16 cellular contexts compared by ENCODE assay signal in genomic region chr13:27401210-27401609, GRCh38. TPM values are rescaled to one million over a fixed set of nuclear protein-coding genes. Genes with fewer than 3 reads are reported as not detected.
DNase-seq lines count a peak whose midpoint lies in the region; ATAC-seq and TF ChIP-seq lines count a peak whose summit lies in the region.
"Had no signal": no experiment of that assay in that cellular context is flagged by ENCODE, and none has a peak within 500 bp of the region (broad histone marks: within the 10 kb centered on the region; RNA-seq: fewer than 3 reads in every experiment).

No MANE protein-coding gene starts in this region.

- H3K27me3 ChIP-seq in right atrium auricular region (no peaks in the 10 kb centered on the region), SU-DHL-6 (ENCODE audit: low read length) (no peaks in the 10 kb centered on the region), right lobe of liver (no peaks in the 10 kb centered on the region)

- intact Hi-C loops in left cardiac atrium (cut with DNase I) = no loop called here
- intact Hi-C loops in activated CD8-positive, alpha-beta T cell treated with anti-CD3 and anti-CD28 coated beads for 36 hours (cut with micrococcal nuclease) = no loop called here
- intact Hi-C loops in right lobe of liver (cut with DNase I) = no loop called here

- ATAC-seq in left cardiac atrium (peak; percentile 25 to 65), right lobe of liver (no peak), HG03520 (IDR thresholded peaks at IDR 0.05; ENCODE audit: unreplicated experiment) (no peak)
- ATAC-seq in activated CD8-positive, alpha-beta T cell treated with anti-CD3 and anti-CD28 coated beads for 36 hours = no peak
- ATAC-seq: activated T-cell treated with anti-CD3 and anti-CD28 coated beads, Interleukin-2, amount 50 U/mL, for 72 hours had no signal

- POLR2A ChIA-PET in activated CD8-positive, alpha-beta T cell treated with anti-CD3 and anti-CD28 coated beads for 36 hours (lab: Charles Lee) = no interaction called here

- no peak overlapping the region for H3K4me2 ChIP-seq in SU-DHL-6 (ENCODE audit: low read depth, low read length, poor library complexity, severe bottlenecking)

- peaks cover 2% of the 10 kb centered on the region for H3K4me1 Mint-ChIP-seq in activated CD8-positive, alpha-beta T cell treated with anti-CD3 and anti-CD28 coated beads for 36 hours (ENCODE audit: low read depth)

- WGBS in right lobe of liver (ENCODE audit: insufficient coverage, low coverage, low lambda C conversion rate, missing lambda C conversion rate) = 82% methylated on average over 1 of the region's 3 CpGs

- no peaks in the 10 kb centered on the region for H3F3A ChIP-seq in SU-DHL-6 (ENCODE audit: insufficient read depth)

- no peak overlapping the region for H3K27ac ChIP-seq in right atrium auricular region
- no peak overlapping the region for H3K27ac ChIP-seq in SU-DHL-6 (ENCODE audit: low read depth, low read length)
- H3K27ac ChIP-seq in right lobe of liver = no peak overlapping the region
- H3K27ac ChIP-seq: dorsolateral prefrontal cortex had no signal

- no peaks in the 10 kb centered on the region for H3K27me3 Mint-ChIP-seq in activated CD8-positive, alpha-beta T cell treated with anti-CD3 and anti-CD28 coated beads for 36 hours

- TF ChIP-seq POLR2A in right lobe of liver (IDR thresholded peaks at IDR 0.05) = no peak

- peak overlapping the region; percentile 19 for H2AFZ ChIP-seq in SU-DHL-6 (ENCODE audit: low read depth, low read length, severe bottlenecking)

- CTCF ChIA-PET in activated CD8-positive, alpha-beta T cell treated with anti-CD3 and anti-CD28 coated beads for 36 hours (lab: Charles Lee) = interaction anchor here (1.1 to 1.6 kb wide), 3 partner anchors 9 to 428 kb away, joined by 3 to 6 read pairs (median 5); no protein-coding TSS in a partner anchor

- no peaks in the 10 kb centered on the region for H3K9me3 Mint-ChIP-seq in activated CD8-positive, alpha-beta T cell treated with anti-CD3 and anti-CD28 coated beads for 36 hours
- H3K9me3 Mint-ChIP-seq: activated T-cell treated with anti-CD3 and anti-CD28 coated beads, Interleukin-2, amount 50 U/mL, for 72 hours; neural crest cell had no signal

- no peaks in the 10 kb centered on the region for H3K36me3 Mint-ChIP-seq in activated CD8-positive, alpha-beta T cell treated with anti-CD3 and anti-CD28 coated beads for 36 hours (ENCODE audit: low read depth)

- no peak overlapping the region for H3K9ac ChIP-seq in SU-DHL-6 (ENCODE audit: low read length)

- TF ChIP-seq CTCF in right atrium auricular region (IDR thresholded peaks at IDR 0.05) (no peak), SU-DHL-6 (IDR thresholded peaks at IDR 0.05; ENCODE audit: insufficient read depth, low read length, poor library complexity, severe bottlenecking) (no peak), right lobe of liver (IDR thresholded peaks at IDR 0.05) (no peak)
- TF ChIP-seq CTCF in activated CD8-positive, alpha-beta T cell treated with anti-CD3 and anti-CD28 coated beads for 36 hours (IDR thresholded peaks at IDR 0.05) = no peak

- DNase-seq in left cardiac atrium (peak; percentile 40), right atrium auricular region (ENCODE audit: low spot score) (no peak), kidney tubule cell (ENCODE audit: low spot score) (peak; percentile 8), HCEC 1CT (no peak), right lobe of liver (no peak)
- DNase-seq in activated CD8-positive, alpha-beta T cell treated with anti-CD3 and anti-CD28 coated beads for 36 hours = no peak
- DNase-seq: activated CD4-positive, CD25-positive, alpha-beta regulatory T cell treated with anti-CD3 and anti-CD28 coated beads, Interleukin-2, amount 50 U/mL, for 72 hours; activated T-cell treated with anti-CD3 and anti-CD28 coated beads, Interleukin-2, amount 50 U/mL, for 72 hours; dorsolateral prefrontal cortex; foreskin melanocyte; kidney; NCI-H446; SHP77 had no signal

- H3K9me2 ChIP-seq in SU-DHL-6 (replicated peaks; ENCODE audit: insufficient read depth, low read length) = no peaks in the 10 kb centered on the region

- H3K9me3 ChIP-seq in right atrium auricular region = no peaks in the 10 kb centered on the region
- no peaks in the 10 kb centered on the region for H3K9me3 ChIP-seq in SU-DHL-6 (ENCODE audit: insufficient read depth, low read length)
- H3K9me3 ChIP-seq in right lobe of liver = no peaks in the 10 kb centered on the region

- no peak overlapping the region for H3K27ac Mint-ChIP-seq in activated CD8-positive, alpha-beta T cell treated with anti-CD3 and anti-CD28 coated beads for 36 hours
- H3K27ac Mint-ChIP-seq: activated T-cell treated with anti-CD3 and anti-CD28 coated beads, Interleukin-2, amount 50 U/mL, for 72 hours had no signal

- no peak overlapping the region for H3K4me3 Mint-ChIP-seq in activated CD8-positive, alpha-beta T cell treated with anti-CD3 and anti-CD28 coated beads for 36 hours
- H3K4me3 Mint-ChIP-seq: activated T-cell treated with anti-CD3 and anti-CD28 coated beads, Interleukin-2, amount 50 U/mL, for 72 hours; neural crest cell had no signal

- no peaks in the 10 kb centered on the region for H4K20me1 ChIP-seq in SU-DHL-6 (ENCODE audit: low read depth, low read length)

- H3K79me2 ChIP-seq in SU-DHL-6 (ENCODE audit: insufficient read depth, low read length) = no peaks in the 10 kb centered on the region

- no peak overlapping the region for H3K4me3 ChIP-seq in right atrium auricular region
- no peak overlapping the region for H3K4me3 ChIP-seq in SU-DHL-6 (ENCODE audit: insufficient read depth, low read length, poor library complexity, severe bottlenecking)
- no peak overlapping the region for H3K4me3 ChIP-seq in right lobe of liver
- H3K4me3 ChIP-seq: dorsolateral prefrontal cortex had no signal

- peaks cover 0 to 13% of the 10 kb centered on the region in 2 donors for H3K4me1 ChIP-seq in right atrium auricular region
- peaks cover 3 to 40% (median 15%) of the 10 kb centered on the region in 4 donors for H3K4me1 ChIP-seq in right lobe of liver

- no peaks in the 10 kb centered on the region for H3K36me3 ChIP-seq in right atrium auricular region
- H3K36me3 ChIP-seq in SU-DHL-6 (ENCODE audit: low read length) = no peaks in the 10 kb centered on the region
- H3K36me3 ChIP-seq in right lobe of liver = no peaks in the 10 kb centered on the region

RNA-seq across cellular contexts. Expression of gene GTF3A, which starts 23.2 kb away (rescaled TPM):
- total RNA-seq in left cardiac atrium = 100 to 1,000 TPM; 159 to 172 TPM
- 100 to 1,000 TPM; 227 to 327 TPM for total RNA-seq in right atrium auricular region
- 100 to 1,000 TPM; 278 to 282 TPM for total RNA-seq in activated CD8-positive, alpha-beta T cell treated with anti-CD3 and anti-CD28 coated beads for 36 hours
- 100 to 1,000 TPM in 2 of 6 experiments, 10 to 100 TPM in 4; 50.2 to 216 (median 64.9) TPM for total RNA-seq in right lobe of liver

RNA-seq across cellular contexts. Expression of gene MTIF3, which starts 49.2 kb away (rescaled TPM):
- total RNA-seq in left cardiac atrium (100 to 1,000 TPM in 1 of 2 donors, 10 to 100 TPM in 1; 91.0 to 101 TPM), right atrium auricular region (100 to 1,000 TPM; 113 to 252 TPM), right lobe of liver (10 to 100 TPM; 26.5 to 46.0 (median 32.0) TPM)
- total RNA-seq in activated CD8-positive, alpha-beta T cell treated with anti-CD3 and anti-CD28 coated beads for 36 hours = 10 to 100 TPM; 28.0 to 29.6 TPM

Comparison
In these comparisons a context has a peak if more than half of its experiments do, and no peak if none do; other contexts are left out.
1. DNase-seq: peak in left cardiac atrium (single experiment) and kidney tubule cell (single experiment); none in right atrium auricular region (single experiment), HCEC 1CT (single experiment), activated CD8-positive, alpha-beta T cell treated with anti-CD3 and anti-CD28 coated beads for 36 hours (single experiment) and right lobe of liver (0 of 3).
2. ATAC-seq: peak in left cardiac atrium (2 of 2); none in activated CD8-positive, alpha-beta T cell treated with anti-CD3 and anti-CD28 coated beads for 36 hours (single experiment), right lobe of liver (0 of 4) and HG03520 (single experiment).